Comparison of ENCODE assay signal across 9 cellular contexts in genomic region chr13:40060318-40061007, GRCh38.
A peak's percentile ranks its signal among the peaks of the same experiment; 100 is the strongest.
DNase-seq lines count a peak whose midpoint lies in the region; ATAC-seq, FAIRE-seq and TF ChIP-seq lines count a peak whose summit lies in the region.
"Had no signal": no experiment of that assay in that cellular context is flagged by ENCODE, and none has a peak within 500 bp of the region (broad histone marks: within the 10 kb centered on the region; RNA-seq: fewer than 3 reads in every experiment).

No MANE protein-coding gene starts in this region.

- no peak for TF ChIP-seq POLR2A in H54 (IDR thresholded peaks at IDR 0.05; ENCODE audit: low read depth, low read length)

- ATAC-seq in activated CD4-positive, CD25-positive, alpha-beta regulatory T cell treated with anti-CD3 and anti-CD28 coated beads, Interleukin-2, amount 50 U/mL, for 24 hours: peak; percentile 89 to 94
- ATAC-seq in HG02571 (IDR thresholded peaks at IDR 0.05; ENCODE audit: unreplicated experiment): peak; percentile 86

- FAIRE-seq in H54 (lab: Jason Lieb, UNC): no peak
- FAIRE-seq: TTC549 had no signal

- H3K27ac ChIP-seq in epithelial cell of prostate: peak overlapping the region; percentile 61

- no peak for DNase-seq in activated CD4-positive, CD25-positive, alpha-beta regulatory T cell treated with anti-CD3 and anti-CD28 coated beads, Interleukin-2, amount 50 U/mL, for 72 hours
- peak; percentile 85 for DNase-seq in NCI-H2107 treated with DMSO at 0.1 percent for 48 hours (lab: John Stamatoyannopoulos, UW; ENCODE audit: unreplicated experiment)
- DNase-seq in epithelial cell of prostate (ENCODE audit: low read depth, low spot score): peak; percentile 98
- peak; percentile 68 for DNase-seq in stimulated activated CD4-positive, alpha-beta T cell treated with anti-CD3 and anti-CD28 coated beads, Interleukin-15, amount 100 ng/mL, for 24 hours
- no peak for DNase-seq in H54 (ENCODE audit: insufficient read length, low spot score)
- no peak for DNase-seq in SW 1271 (lab: John Stamatoyannopoulos, UW)

Comparison
In these comparisons a context has a peak if more than half of its experiments do, and no peak if none do; other contexts are left out.
1. DNase-seq: peak in NCI-H2107 treated with DMSO at 0.1 percent for 48 hours (single experiment), epithelial cell of prostate (single experiment) and stimulated activated CD4-positive, alpha-beta T cell treated with anti-CD3 and anti-CD28 coated beads, Interleukin-15, amount 100 ng/mL, for 24 hours (single experiment); none in activated CD4-positive, CD25-positive, alpha-beta regulatory T cell treated with anti-CD3 and anti-CD28 coated beads, Interleukin-2, amount 50 U/mL, for 72 hours (single experiment), H54 (single experiment) and SW 1271 (0 of 2).